In the genomic region with DNA sequence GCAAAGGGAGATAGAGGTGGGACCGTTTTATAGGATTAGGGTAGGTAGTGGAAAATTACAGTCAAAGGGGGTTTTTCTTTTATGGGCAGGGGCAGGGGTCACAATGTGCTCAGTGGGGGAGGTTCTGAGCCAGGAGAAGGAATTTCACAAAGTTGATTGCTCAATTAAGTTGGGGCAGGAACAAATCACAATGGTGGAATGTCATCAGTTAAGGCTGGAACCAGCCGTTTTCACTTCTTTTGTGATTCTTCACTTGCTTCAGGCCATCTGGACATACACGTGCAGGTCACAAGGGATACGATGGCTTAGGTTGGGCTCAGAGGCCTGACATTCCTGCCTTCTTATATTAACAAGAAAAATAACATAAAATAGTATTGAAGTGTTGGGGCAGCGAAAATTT, we compare ENCODE assay signal across 17 cellular contexts.
A peak's percentile ranks its signal among the peaks of the same experiment; 100 is the strongest.
DNase-seq lines count a peak whose midpoint lies in the region; ATAC-seq lines count a peak whose summit lies in the region.
"Had no signal": no experiment of that assay in that cellular context is flagged by ENCODE, and none has a peak within 500 bp of the region (broad histone marks: within the 10 kb centered on the region; RNA-seq: fewer than 3 reads in every experiment).

No MANE protein-coding gene starts in this region.

- H4K5ac ChIP-seq in mesendoderm (ENCODE audit: low read length): no peak overlapping the region

- H4K8ac ChIP-seq in mesendoderm (ENCODE audit: low read depth, low read length): no peak overlapping the region

- H3K9ac ChIP-seq in NT2/D1 (ENCODE audit: insufficient read length, low read depth) (no peak overlapping the region), mesendoderm (ENCODE audit: low read length) (no peak overlapping the region)
- H3K9ac ChIP-seq: BLaER1 treated with 17β-estradiol and CSF1 and Interleukin-3, amounts not matched to agents 10 nM and 100 nM had no signal

- H3K4me3 ChIP-seq in NT2/D1 (ENCODE audit: insufficient read length, low read depth) (no peak overlapping the region), mesendoderm (ENCODE audit: low read length) (no peak overlapping the region)
- H3K4me3 ChIP-seq: A549; BLaER1 treated with 17β-estradiol and CSF1 and Interleukin-3, amounts not matched to agents 10 nM and 100 nM; GM12878 had no signal

- DNase-seq in ELF-1 (ENCODE audit: low read depth, low spot score): peak; percentile 80
- peak; percentile 3 for DNase-seq in NT2/D1 (ENCODE audit: low read depth, low spot score)
- DNase-seq in mesendoderm: peak; percentile 66
- DNase-seq in left colon: no peak
- DNase-seq in activated naive CD4-positive, alpha-beta T cell treated with anti-CD3 and anti-CD28 coated beads, Interleukin-2, amount 50 U/mL, for 16 hours: no peak
- DNase-seq: AML-193; Caco-2; Calu3; CD4-positive, alpha-beta T cell; CD8-positive, alpha-beta T cell; DMS79 treated with DMSO at 0.1 percent for 48 hours; GDM1 had no signal

- no peak overlapping the region for H3K4ac ChIP-seq in mesendoderm (ENCODE audit: low read depth, low read length)

- H2BK120ac ChIP-seq in mesendoderm (ENCODE audit: low read depth, low read length): no peak overlapping the region

- no peaks in the 10 kb centered on the region for H3K79me1 ChIP-seq in mesendoderm (ENCODE audit: low read length)

- H3K27ac ChIP-seq in mesendoderm (ENCODE audit: low read depth, low read length): no peak overlapping the region
- H3K27ac ChIP-seq: A549; BLaER1 treated with 17β-estradiol and CSF1 and Interleukin-3, amounts not matched to agents 10 nM and 100 nM; C4-2B had no signal

- no peak overlapping the region for H2AK5ac ChIP-seq in mesendoderm (ENCODE audit: low read length)

- H3K4me2 ChIP-seq in mesendoderm (ENCODE audit: low read length): no peak overlapping the region
- H3K4me2 ChIP-seq: A549; BLaER1 treated with 17β-estradiol and CSF1 and Interleukin-3, amounts not matched to agents 10 nM and 100 nM had no signal

- intact Hi-C loops in left colon (cut with DNase I, micrococcal nuclease): no loop called here

- WGBS in mesendoderm (ENCODE audit: extremely low coverage, insufficient coverage, low lambda C conversion rate): no CpG with 5 or more reads among the region's 5 CpGs

- no peak overlapping the region for H3K56ac ChIP-seq in mesendoderm (ENCODE audit: low read length)

- H3K27me3 ChIP-seq in NT2/D1 (ENCODE audit: insufficient read depth, insufficient read length) (no peaks in the 10 kb centered on the region), mesendoderm (ENCODE audit: insufficient read depth, low read length, poor library complexity) (no peaks in the 10 kb centered on the region)
- H3K27me3 ChIP-seq: BLaER1 treated with 17β-estradiol and CSF1 and Interleukin-3, amounts not matched to agents 10 nM and 100 nM had no signal

- H2BK5ac ChIP-seq in mesendoderm (ENCODE audit: low read length): no peak overlapping the region

- H3K79me2 ChIP-seq in mesendoderm (ENCODE audit: control insufficient read depth, insufficient read depth, low read length): no peaks in the 10 kb centered on the region

- H3K4me1 ChIP-seq in NT2/D1 (ENCODE audit: insufficient read depth, insufficient read length) (no peaks in the 10 kb centered on the region), mesendoderm (ENCODE audit: control insufficient read depth, low read depth, low read length) (no peaks in the 10 kb centered on the region)
- H3K4me1 ChIP-seq: A549; BLaER1 treated with 17β-estradiol and CSF1 and Interleukin-3, amounts not matched to agents 10 nM and 100 nM; Caco-2 had no signal

- peaks cover 9% of the 10 kb centered on the region for H3K9me3 ChIP-seq in NT2/D1 (ENCODE audit: insufficient read depth, low read length)
- H3K9me3 ChIP-seq: A549, Caco-2 had no signal

- ATAC-seq in left colon (no peak), HG02884 (IDR thresholded peaks at IDR 0.05; ENCODE audit: unreplicated experiment) (no peak)
- ATAC-seq: A549; CD8-positive, alpha-beta T cell; GM12878 had no signal

- no peak overlapping the region for H2BK15ac ChIP-seq in mesendoderm (replicated peaks; ENCODE audit: low read depth)

- H3K23ac ChIP-seq in mesendoderm (ENCODE audit: low read length): no peak overlapping the region

- H3K18ac ChIP-seq in mesendoderm (ENCODE audit: low read length): no peak overlapping the region

- H3K36me3 ChIP-seq in NT2/D1 (ENCODE audit: insufficient read depth, insufficient read length, low read length) (no peaks in the 10 kb centered on the region), mesendoderm (ENCODE audit: control insufficient read depth, insufficient read depth, low read length) (no peaks in the 10 kb centered on the region)
- H3K36me3 ChIP-seq: BLaER1 treated with 17β-estradiol and CSF1 and Interleukin-3, amounts not matched to agents 10 nM and 100 nM had no signal

Comparison
In these comparisons a context has a peak if more than half of its experiments do, and no peak if none do; other contexts are left out.
1. DNase-seq: peak in ELF-1 (single experiment), NT2/D1 (single experiment) and mesendoderm (single experiment); none in left colon (0 of 2) and activated naive CD4-positive, alpha-beta T cell treated with anti-CD3 and anti-CD28 coated beads, Interleukin-2, amount 50 U/mL, for 16 hours (single experiment).